ENCODE assay signal across 9 cellular contexts in the genomic region with DNA sequence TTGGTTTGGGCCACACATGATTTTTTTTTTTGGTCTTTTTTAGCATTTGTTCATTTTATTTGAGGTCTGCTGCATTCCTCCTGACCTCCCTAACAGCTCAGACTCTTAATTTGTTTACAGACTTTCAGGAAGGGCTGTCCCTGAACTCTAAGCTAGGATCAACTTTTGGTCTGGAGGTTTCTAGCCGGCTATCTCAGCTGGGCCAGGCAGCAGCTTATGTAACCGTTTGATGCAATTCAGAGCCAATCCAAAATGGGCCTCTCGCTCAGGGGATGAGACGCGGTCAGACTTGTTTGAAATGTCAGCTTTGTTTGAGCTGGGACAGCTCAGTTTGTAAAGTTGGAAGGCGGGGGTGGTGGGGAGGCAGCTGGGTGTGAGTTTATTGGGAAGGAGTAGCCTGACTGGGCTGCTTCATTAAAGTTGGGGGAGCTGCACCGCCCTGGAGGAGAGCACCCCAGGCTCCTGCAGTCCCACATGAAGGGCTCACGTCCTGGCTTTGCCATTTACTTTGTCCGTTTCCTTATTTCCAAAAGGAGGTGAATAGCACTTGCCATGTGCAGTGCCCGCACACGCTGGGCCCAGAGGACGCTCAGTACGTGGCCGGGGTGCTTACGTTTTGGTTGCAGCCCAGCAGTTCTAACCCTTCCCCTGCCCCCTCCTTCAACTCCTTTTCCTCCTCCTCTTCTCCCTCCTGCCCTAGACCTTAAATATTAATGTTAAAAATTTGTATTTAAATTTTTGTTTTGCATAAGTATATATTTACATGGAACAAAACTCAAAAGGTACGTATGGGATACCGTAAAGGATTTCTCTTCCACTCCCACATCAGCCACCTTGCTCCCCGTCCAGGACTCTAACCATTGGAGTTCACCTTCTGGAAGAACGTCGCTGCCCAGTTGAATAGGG.
DNase-seq lines count a peak whose midpoint lies in the region; TF ChIP-seq lines count a peak whose summit lies in the region.
"Had no signal": no experiment of that assay in that cellular context is flagged by ENCODE, and none has a peak within 500 bp of the region (broad histone marks: within the 10 kb centered on the region; RNA-seq: fewer than 3 reads in every experiment).

No MANE protein-coding gene starts in this region.

- H3K9me3 ChIP-seq in right atrium auricular region: no peaks in the 10 kb centered on the region
- no peaks in the 10 kb centered on the region for H3K9me3 ChIP-seq in MM.1S (replicated peaks; ENCODE audit: insufficient read depth, low read length)

- H3K27ac Mint-ChIP-seq in progenitor cell of endocrine pancreas: peak overlapping the region; percentile 51

- no peaks in the 10 kb centered on the region for H3K9me3 Mint-ChIP-seq in progenitor cell of endocrine pancreas (ENCODE audit: low read depth)

- H3K4me3 Mint-ChIP-seq in progenitor cell of endocrine pancreas (ENCODE audit: low read depth): no peak overlapping the region

- H3K27me3 ChIP-seq in right atrium auricular region (no peaks in the 10 kb centered on the region), MM.1S (replicated peaks; ENCODE audit: insufficient read depth, low read length) (no peaks in the 10 kb centered on the region)

- H3K9me2 ChIP-seq in MM.1S (replicated peaks; ENCODE audit: insufficient read depth, low read length): no peaks in the 10 kb centered on the region

- peaks cover 11% of the 10 kb centered on the region for H3K4me1 Mint-ChIP-seq in progenitor cell of endocrine pancreas (ENCODE audit: low read depth)

- H3K4me3 ChIP-seq in right atrium auricular region (no peak overlapping the region), MM.1S (ENCODE audit: low read length) (no peak overlapping the region)

- H3K4me1 ChIP-seq in right atrium auricular region: peaks cover 0 to 30% of the 10 kb centered on the region in 2 donors
- no peaks in the 10 kb centered on the region for H3K4me1 ChIP-seq in MM.1S (ENCODE audit: low read length)

- H3F3A ChIP-seq in MM.1S (ENCODE audit: insufficient read depth, low read length): no peaks in the 10 kb centered on the region

- H3K27ac ChIP-seq in right atrium auricular region (no peak overlapping the region), MM.1S (ENCODE audit: low read length) (no peak overlapping the region)

- H3K36me3 ChIP-seq in right atrium auricular region: no peaks in the 10 kb centered on the region
- no peaks in the 10 kb centered on the region for H3K36me3 ChIP-seq in MM.1S (replicated peaks; ENCODE audit: insufficient read depth, low read length)

- H3K4me2 ChIP-seq in MM.1S (ENCODE audit: low read depth, low read length): no peak overlapping the region

- peak; percentile 50 for DNase-seq in ELF-1 (ENCODE audit: low read depth, low spot score)
- peak in 37 of 58 donors; percentile 4 to 70 (median 32) for DNase-seq in anterior cingulate cortex (lab: John Stamatoyannopoulos, UW)
- DNase-seq in right atrium auricular region (ENCODE audit: low spot score): peak; percentile 65
- DNase-seq in progenitor cell of endocrine pancreas (ENCODE audit: low spot score, unreplicated experiment): no peak
- no peak for DNase-seq in activated CD8-positive, alpha-beta memory T cell treated with anti-CD3 and anti-CD28 coated beads, Interleukin-2, amount 50 U/mL, for 4 hours
- DNase-seq in activated CD8-positive, alpha-beta memory T cell treated with anti-CD3 and anti-CD28 coated beads, Interleukin-2, amount 50 U/mL, for 48 hours: no peak
- no peak for DNase-seq in NCI-H510A (lab: John Stamatoyannopoulos, UW)
- DNase-seq in MM.1S: no peak
- DNase-seq: activated naive CD4-positive, alpha-beta T cell had no signal

- H3K36me3 Mint-ChIP-seq in progenitor cell of endocrine pancreas (ENCODE audit: insufficient read depth): peaks cover 2% of the 10 kb centered on the region

- no peak overlapping the region for H2AFZ ChIP-seq in MM.1S (ENCODE audit: low read length)

- no peak overlapping the region for H3K9ac ChIP-seq in MM.1S (ENCODE audit: low read length)

- H4K20me1 ChIP-seq in MM.1S (ENCODE audit: insufficient read depth, low read length): peaks cover 4% of the 10 kb centered on the region

- TF ChIP-seq CTCF in right atrium auricular region (IDR thresholded peaks at IDR 0.05) (no peak), progenitor cell of endocrine pancreas (IDR thresholded peaks at IDR 0.05; ENCODE audit: unreplicated experiment) (no peak), MM.1S (IDR thresholded peaks at IDR 0.05; ENCODE audit: low read length) (no peak)

- H3K27me3 Mint-ChIP-seq in progenitor cell of endocrine pancreas: no peaks in the 10 kb centered on the region

- H3K79me2 ChIP-seq in MM.1S (ENCODE audit: low read length): peaks cover 75% of the 10 kb centered on the region

Comparison
In these comparisons a context has a peak if more than half of its experiments do, and no peak if none do; other contexts are left out.
1. DNase-seq: peak in ELF-1 (single experiment), anterior cingulate cortex (37 of 58) and right atrium auricular region (single experiment); none in progenitor cell of endocrine pancreas (single experiment), activated CD8-positive, alpha-beta memory T cell treated with anti-CD3 and anti-CD28 coated beads, Interleukin-2, amount 50 U/mL, for 4 hours (single experiment), activated CD8-positive, alpha-beta memory T cell treated with anti-CD3 and anti-CD28 coated beads, Interleukin-2, amount 50 U/mL, for 48 hours (single experiment), NCI-H510A (single experiment) and MM.1S (single experiment).